13 cellular contexts compared by ENCODE assay signal in genomic region chr3:98962189-98962930, GRCh38.
DNase-seq lines count a peak whose midpoint lies in the region; ATAC-seq and TF ChIP-seq lines count a peak whose summit lies in the region.
"Had no signal": no experiment of that assay in that cellular context is flagged by ENCODE, and none has a peak within 500 bp of the region (broad histone marks: within the 10 kb centered on the region; RNA-seq: fewer than 3 reads in every experiment).

No MANE protein-coding gene starts in this region.

- no peak overlapping the region for H3K4me3 Mint-ChIP-seq in activated T-cell treated with anti-CD3 and anti-CD28 coated beads, Interleukin-2, amount 50 U/mL, for 72 hours
- H3K4me3 Mint-ChIP-seq: activated T-helper 1 cell treated with anti-CD3 and anti-CD28 coated beads, Interleukin-12 subunit alpha, Interleukin-12 subunit beta, Interleukin-2, Interleukin-4 antibody, amounts not matched to agents 30 ng/mL and 10 ng/mL and 1 ng/mL, durations not matched to agents 14 hours and 24 hours and 36 hours had no signal

- no peaks in the 10 kb centered on the region for H4K20me1 ChIP-seq in GM23248 (ENCODE audit: insufficient read depth)

- DNase-seq in A172 (ENCODE audit: low spot score) (peak; percentile 97), GM23248 (peak; percentile 93), RWPE2 (ENCODE audit: low spot score) (no peak), fibroblast of pulmonary artery (ENCODE audit: low read depth) (peak; percentile 61), UCSD-AML1 (lab: John Stamatoyannopoulos, UW; ENCODE audit: unreplicated experiment) (no peak), NCI-H69 (lab: John Stamatoyannopoulos, UW) (no peak), left lobe of liver (ENCODE audit: low spot score) (no peak)
- DNase-seq in activated T-cell treated with anti-CD3 and anti-CD28 coated beads, Interleukin-2, amount 50 U/mL, for 72 hours, result no peak
- DNase-seq: activated CD4-positive, CD25-positive, alpha-beta regulatory T cell; colonic mucosa; hippocampal formation; right cardiac atrium had no signal

- ATAC-seq in RWPE2 (ENCODE audit: low read depth) (peak; percentile 87), left lobe of liver (no peak)
- no peak for ATAC-seq in activated T-cell treated with anti-CD3 and anti-CD28 coated beads, Interleukin-2, amount 50 U/mL, for 72 hours (replicated peaks in 1 of 2)
- ATAC-seq: right cardiac atrium had no signal

- peaks cover 39% of the 10 kb centered on the region for H3F3A ChIP-seq in GM23248 (ENCODE audit: insufficient read depth)

- no peaks in the 10 kb centered on the region for H3K36me3 Mint-ChIP-seq in activated T-cell treated with anti-CD3 and anti-CD28 coated beads, Interleukin-2, amount 50 U/mL, for 72 hours (ENCODE audit: insufficient read depth in 2 of 2)

- H2AFZ ChIP-seq in GM23248, result no peak overlapping the region

- peaks cover 30% of the 10 kb centered on the region for H3K27me3 Mint-ChIP-seq in activated T-cell treated with anti-CD3 and anti-CD28 coated beads, Interleukin-2, amount 50 U/mL, for 72 hours (ENCODE audit: low read depth)

- H3K4me3 ChIP-seq in GM23248 (peak overlapping the region; percentile 50), RWPE2 (ENCODE audit: severe bottlenecking) (no peak overlapping the region), fibroblast of pulmonary artery (replicated peaks; ENCODE audit: low read depth, low read length) (no peak overlapping the region)
- H3K4me3 ChIP-seq: colonic mucosa had no signal

- H3K79me2 ChIP-seq in GM23248 (ENCODE audit: insufficient read depth), result no peaks in the 10 kb centered on the region

- no peak for TF ChIP-seq CTCF in RWPE2 (IDR thresholded peaks at IDR 0.05; ENCODE audit: poor library complexity, severe bottlenecking)
- no peak for TF ChIP-seq CTCF in fibroblast of pulmonary artery (IDR thresholded peaks at IDR 0.05; ENCODE audit: low read length, missing control alignments)

- H3K9ac ChIP-seq in GM23248, result peak overlapping the region; percentile 68

- no peaks in the 10 kb centered on the region for H3K36me3 ChIP-seq in GM23248 (ENCODE audit: low read depth)
- H3K36me3 ChIP-seq in RWPE2 (ENCODE audit: low read depth), result no peaks in the 10 kb centered on the region
- H3K36me3 ChIP-seq: colonic mucosa had no signal

- in situ Hi-C loops in GM23248 (cut with MboI), result no loop called here

- peak overlapping the region; percentile 86 for H3K4me2 ChIP-seq in GM23248 (ENCODE audit: unreplicated experiment)

- no peaks in the 10 kb centered on the region for H3K9me3 ChIP-seq in GM23248 (ENCODE audit: low read depth)
- H3K9me3 ChIP-seq in RWPE2 (ENCODE audit: severe bottlenecking), result no peaks in the 10 kb centered on the region
- H3K9me3 ChIP-seq: colonic mucosa had no signal

- 32 to 42% methylated on average over 4 of the region's 4 CpGs for WGBS in GM23248 (ENCODE audit: low coverage in 1 of 2, low lambda C conversion rate in 2 of 2, missing lambda C conversion rate in 2 of 2), 2 experiments

- peaks cover 41% of the 10 kb centered on the region for H3K4me1 ChIP-seq in GM23248 (ENCODE audit: insufficient read depth)
- H3K4me1 ChIP-seq in RWPE2 (ENCODE audit: insufficient read depth, poor library complexity, severe bottlenecking), result peaks cover 71% of the 10 kb centered on the region
- H3K4me1 ChIP-seq: colonic mucosa had no signal

- H3K9me2 ChIP-seq in GM23248 (ENCODE audit: insufficient read depth), result no peaks in the 10 kb centered on the region

- peaks cover 0 to 4% of the 10 kb centered on the region in 2 donors for H3K9me3 Mint-ChIP-seq in activated T-cell treated with anti-CD3 and anti-CD28 coated beads, Interleukin-2, amount 50 U/mL, for 72 hours
- H3K9me3 Mint-ChIP-seq: activated T-helper 1 cell treated with anti-CD3 and anti-CD28 coated beads, Interleukin-12 subunit alpha, Interleukin-12 subunit beta, Interleukin-2, Interleukin-4 antibody, amounts not matched to agents 30 ng/mL and 10 ng/mL and 1 ng/mL, durations not matched to agents 14 hours and 24 hours and 36 hours had no signal

- H3K27me3 ChIP-seq in GM23248 (replicated peaks; ENCODE audit: insufficient read depth) (no peaks in the 10 kb centered on the region), RWPE2 (ENCODE audit: insufficient read depth, poor library complexity, severe bottlenecking) (no peaks in the 10 kb centered on the region)
- H3K27me3 ChIP-seq: colonic mucosa had no signal

- H3K27ac Mint-ChIP-seq in activated T-cell treated with anti-CD3 and anti-CD28 coated beads, Interleukin-2, amount 50 U/mL, for 72 hours, result no peak overlapping the region
- H3K27ac Mint-ChIP-seq: activated T-helper 1 cell treated with anti-CD3 and anti-CD28 coated beads, Interleukin-12 subunit alpha, Interleukin-12 subunit beta, Interleukin-2, Interleukin-4 antibody, amounts not matched to agents 30 ng/mL and 10 ng/mL and 1 ng/mL, durations not matched to agents 14 hours and 24 hours and 36 hours had no signal

- peak overlapping the region; percentile 95 for H3K27ac ChIP-seq in GM23248
- peak overlapping the region; percentile 99 for H3K27ac ChIP-seq in RWPE2 (ENCODE audit: poor library complexity, severe bottlenecking)
- H3K27ac ChIP-seq: colonic mucosa had no signal

- peaks cover 8% of the 10 kb centered on the region for H3K4me1 Mint-ChIP-seq in activated T-cell treated with anti-CD3 and anti-CD28 coated beads, Interleukin-2, amount 50 U/mL, for 72 hours (ENCODE audit: low read depth)

Comparison
In these comparisons a context has a peak if more than half of its experiments do, and no peak if none do; other contexts are left out.
1. DNase-seq: peak in A172 (single experiment), GM23248 (single experiment) and fibroblast of pulmonary artery (single experiment); none in RWPE2 (single experiment), activated T-cell treated with anti-CD3 and anti-CD28 coated beads, Interleukin-2, amount 50 U/mL, for 72 hours (0 of 2), UCSD-AML1 (single experiment), NCI-H69 (single experiment) and left lobe of liver (single experiment).